24 cellular contexts compared by ENCODE assay signal in the genomic region with DNA sequence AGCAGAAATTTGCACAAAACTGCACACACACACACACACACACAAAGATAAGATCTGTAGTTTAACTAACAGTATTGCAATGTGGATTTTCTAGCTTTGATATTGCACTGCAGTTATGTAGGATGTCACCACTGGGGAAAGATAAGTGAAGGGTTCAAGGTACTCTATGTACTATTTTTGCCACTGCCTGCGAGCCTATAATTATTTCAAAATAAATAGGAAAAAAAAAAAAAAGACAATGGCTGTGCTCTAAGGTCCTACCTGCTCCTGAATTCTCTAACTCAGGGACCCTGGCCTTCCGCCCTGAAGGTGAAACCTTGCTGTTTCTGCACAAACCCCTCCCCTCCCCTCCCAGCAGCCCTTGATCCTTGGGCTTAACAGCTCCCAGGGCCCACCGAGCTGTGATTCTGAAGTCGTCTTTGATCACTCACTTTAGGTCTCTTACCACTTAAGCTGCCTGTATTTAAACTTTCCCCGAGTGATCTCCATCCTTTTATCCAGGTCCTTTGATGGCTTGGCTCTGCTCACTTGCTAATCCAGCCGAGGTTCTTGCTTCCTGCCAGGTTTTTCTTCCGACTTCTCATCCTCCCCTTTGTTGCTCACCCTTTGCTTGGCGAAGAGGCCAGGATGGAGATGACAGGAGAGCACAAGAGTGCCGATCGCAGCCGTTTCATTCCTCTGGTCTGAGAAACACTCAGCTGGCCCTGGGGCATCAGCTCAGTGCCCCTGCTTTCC. TPM values are rescaled to one million over a fixed set of nuclear protein-coding genes. Genes with fewer than 3 reads are reported as not detected.
A peak's percentile ranks its signal among the peaks of the same experiment; 100 is the strongest.
DNase-seq lines count a peak whose midpoint lies in the region; ATAC-seq and TF ChIP-seq lines count a peak whose summit lies in the region.
"Had no signal": no experiment of that assay in that cellular context is flagged by ENCODE, and none has a peak within 500 bp of the region (broad histone marks: within the 10 kb centered on the region; RNA-seq: fewer than 3 reads in every experiment).

No MANE protein-coding gene starts in this region.

- intact Hi-C loops in right lobe of liver (cut with DNase I), result no loop called here
- intact Hi-C loops in thyroid gland (cut with DNase I), result no loop called here

- peaks cover 4% of the 10 kb centered on the region for H3K4me1 Mint-ChIP-seq in endodermal cell

- no peaks in the 10 kb centered on the region for H3K36me3 Mint-ChIP-seq in endodermal cell (ENCODE audit: low read depth)

- no peak overlapping the region for H3K9ac ChIP-seq in endodermal cell (ENCODE audit: extremely low read depth, low read length, poor library complexity, severe bottlenecking)

- TF ChIP-seq POLR2A in right lobe of liver (IDR thresholded peaks at IDR 0.05), result no peak
- TF ChIP-seq POLR2A in thyroid gland (IDR thresholded peaks at IDR 0.05), result no peak
- TF ChIP-seq POLR2A in tibial nerve (IDR thresholded peaks at IDR 0.05), result no peak

- no peaks in the 10 kb centered on the region for H3K9me3 Mint-ChIP-seq in endodermal cell

- H3K4me3 ChIP-seq in HEK293 (ENCODE audit: low read depth, low read length), result no peak overlapping the region
- H3K4me3 ChIP-seq in endodermal cell (ENCODE audit: low read length), result no peak overlapping the region
- H3K4me3 ChIP-seq in right lobe of liver, result no peak overlapping the region
- H3K4me3 ChIP-seq in thyroid gland (replicated peaks in 1 of 3), result no peak overlapping the region
- H3K4me3 ChIP-seq in tibial nerve, result no peak overlapping the region
- H3K4me3 ChIP-seq: Peyer's patch had no signal

- 38 to 45% methylated on average over 7 to 10 of the region's 11 CpGs for WGBS in endodermal cell (ENCODE audit: insufficient coverage in 1 of 2, insufficient read length in 1 of 2), 2 experiments
- 27% methylated on average over 11 of the region's 11 CpGs for WGBS in right lobe of liver (ENCODE audit: insufficient coverage, low coverage, low lambda C conversion rate, missing lambda C conversion rate)
- WGBS in thyroid gland, 2 donors, result 17 to 19% methylated on average over 11 of the region's 11 CpGs
- WGBS in tibial nerve, 2 donors, result 30 to 36% methylated on average over 11 of the region's 11 CpGs

- H3K27me3 ChIP-seq in endodermal cell (ENCODE audit: control insufficient read depth, insufficient read depth, low read length, poor library complexity, severe bottlenecking) (peaks cover 24% of the 10 kb centered on the region), right lobe of liver (no peaks in the 10 kb centered on the region), thyroid gland (no peaks in the 10 kb centered on the region), tibial nerve (no peaks in the 10 kb centered on the region)
- H3K27me3 ChIP-seq: Peyer's patch had no signal

- CTCF ChIA-PET in HEK293 (lab: Yijun Ruan, JAX), result interaction anchor here (0.7 to 1.4 kb wide), 3 partner anchors 14 to 499 kb away, joined by 3 to 6 read pairs (median 6); no protein-coding TSS in a partner anchor

- no peak overlapping the region for H3K27ac Mint-ChIP-seq in endodermal cell

- no peak overlapping the region for H3K4me3 Mint-ChIP-seq in endodermal cell

- no peak for TF ChIP-seq CTCF in HEK293 (tag by site-specific recombination; IDR thresholded peaks at IDR 0.05)
- TF ChIP-seq CTCF in endodermal cell (conservative IDR thresholded peaks at IDR 0.05), result no peak
- TF ChIP-seq CTCF in right lobe of liver (IDR thresholded peaks at IDR 0.05), result no peak
- no peak for TF ChIP-seq CTCF in thyroid gland (IDR thresholded peaks at IDR 0.05)
- no peak for TF ChIP-seq CTCF in tibial nerve (IDR thresholded peaks at IDR 0.05)

- DNase-seq in endodermal cell (peak; percentile 53), right lobe of liver (no peak), thyroid gland (no peak), tibial nerve (ENCODE audit: low spot score in 2 of 2) (no peak), kidney tubule cell (ENCODE audit: low spot score) (no peak)
- DNase-seq in stimulated activated CD4-positive, alpha-beta T cell treated with anti-CD3 and anti-CD28 coated beads, Interleukin-2, amount 100 ng/mL, for 48 hours, result no peak
- DNase-seq: BE2C, DMS53, GF-D8, H7, KBM-7, MM.1S, NCI-H1092, NCI-H1436, NCI-H187 treated with DMSO at 0.1 percent for 48 hours, NCI-H226, NCI-H524, NCI-H774, Peyer's patch had no signal

- peaks cover 26% of the 10 kb centered on the region for H3K27me3 Mint-ChIP-seq in endodermal cell (ENCODE audit: insufficient read depth)

- POLR2A ChIA-PET in HEK293 (lab: Yijun Ruan, JAX), result no interaction called here

- no peaks in the 10 kb centered on the region for H3K4me1 ChIP-seq in HEK293 (ENCODE audit: control insufficient read depth, insufficient read depth, low read length)
- no peaks in the 10 kb centered on the region for H3K4me1 ChIP-seq in endodermal cell (ENCODE audit: control insufficient read depth, insufficient read depth, low read length)
- H3K4me1 ChIP-seq in right lobe of liver, result peaks cover 0 to 41% (median 19%) of the 10 kb centered on the region in 4 donors
- H3K4me1 ChIP-seq in thyroid gland, result no peaks in the 10 kb centered on the region
- H3K4me1 ChIP-seq in tibial nerve, result no peaks in the 10 kb centered on the region
- H3K4me1 ChIP-seq: BE2C, Peyer's patch had no signal

- H3K27ac ChIP-seq in HEK293 (ENCODE audit: extremely low read depth, low read depth, low read length), result no peak overlapping the region
- no peak overlapping the region for H3K27ac ChIP-seq in endodermal cell (ENCODE audit: low read depth, low read length)
- H3K27ac ChIP-seq in right lobe of liver, result peak overlapping the region in 2 of 3 donors; percentile 91 to 93
- no peak overlapping the region for H3K27ac ChIP-seq in thyroid gland
- no peak overlapping the region for H3K27ac ChIP-seq in tibial nerve
- H3K27ac ChIP-seq: HL-60, Peyer's patch had no signal

- peak; percentile 51 to 70 (median 56) for ATAC-seq in right lobe of liver
- ATAC-seq: SK-N-SH treated with all-trans-retinoic acid at 6 μM for 48 hours had no signal

- TF ChIP-seq EP300 in tibial nerve (IDR thresholded peaks at IDR 0.05), result no peak

- H3K9me3 ChIP-seq in HEK293 (ENCODE audit: control insufficient read depth, insufficient read depth, low read depth, low read length) (no peaks in the 10 kb centered on the region), endodermal cell (ENCODE audit: control insufficient read depth, low read length) (no peaks in the 10 kb centered on the region), right lobe of liver (no peaks in the 10 kb centered on the region), thyroid gland (no peaks in the 10 kb centered on the region), tibial nerve (no peaks in the 10 kb centered on the region)
- H3K9me3 ChIP-seq: BE2C, Peyer's patch had no signal

- H3K36me3 ChIP-seq in HEK293 (ENCODE audit: control insufficient read depth in 2 of 2, insufficient read depth in 1 of 2, low read length in 2 of 2) (no peaks in the 10 kb centered on the region), endodermal cell (ENCODE audit: control insufficient read depth, insufficient read depth, low read length) (no peaks in the 10 kb centered on the region), right lobe of liver (no peaks in the 10 kb centered on the region), thyroid gland (no peaks in the 10 kb centered on the region), tibial nerve (no peaks in the 10 kb centered on the region)
- H3K36me3 ChIP-seq: BE2C, Peyer's patch had no signal

TF ChIP-seq in HEK293, 187 proteins besides CTCF, POLR2A, EP300 and RAD21:
- TF ChIP-seq SETDB1 (IDR thresholded peaks at IDR 0.05; ENCODE audit: insufficient read length, low read length) (no peak), ZBTB8A (tag by site-specific recombination; IDR thresholded peaks at IDR 0.05) (no peak), ZNF248 (tag by site-specific recombination; IDR thresholded peaks at IDR 0.05) (no peak), ZNF416 (tag by site-specific recombination; IDR thresholded peaks at IDR 0.05) (no peak), ZBTB17 (tag by site-specific recombination; IDR thresholded peaks at IDR 0.05) (peak; percentile 59; the same call in 1 of the 2 replicates), ZNF362 (tag by site-specific recombination; IDR thresholded peaks at IDR 0.05) (no peak), GLI2 (tag by site-specific recombination; IDR thresholded peaks at IDR 0.05; ENCODE audit: borderline replicate concordance, low read depth) (no peak), ZNF280D (tag by site-specific recombination; IDR thresholded peaks at IDR 0.05) (no peak), IKZF3 (tag by site-specific recombination; IDR thresholded peaks at IDR 0.05) (no peak)

RNA-seq across cellular contexts. Expression of gene TMEM114, which starts 37.7 kb away (rescaled TPM):
- under 1 TPM in 1 of 2 donors, not detected in 1; 0.40 TPM for total RNA-seq in endodermal cell
- polyA plus RNA-seq in endodermal cell (2013, experiment 1 of 2), result not detected
- polyA plus RNA-seq in endodermal cell (2013, experiment 2 of 2), result not detected
- not detected for total RNA-seq in right lobe of liver
- not detected for total RNA-seq in thyroid gland
- not detected for total RNA-seq in tibial nerve
- total RNA-seq: H7, HT-29, OCI-LY7, Peyer's patch had no signal

Comparison
In these comparisons a context has a peak if more than half of its experiments do, and no peak if none do; other contexts are left out.
1. H3K27ac ChIP-seq: peak in right lobe of liver (2 of 3); none in HEK293 (single experiment), endodermal cell (single experiment), thyroid gland (0 of 3) and tibial nerve (0 of 4).